In the genomic region with DNA sequence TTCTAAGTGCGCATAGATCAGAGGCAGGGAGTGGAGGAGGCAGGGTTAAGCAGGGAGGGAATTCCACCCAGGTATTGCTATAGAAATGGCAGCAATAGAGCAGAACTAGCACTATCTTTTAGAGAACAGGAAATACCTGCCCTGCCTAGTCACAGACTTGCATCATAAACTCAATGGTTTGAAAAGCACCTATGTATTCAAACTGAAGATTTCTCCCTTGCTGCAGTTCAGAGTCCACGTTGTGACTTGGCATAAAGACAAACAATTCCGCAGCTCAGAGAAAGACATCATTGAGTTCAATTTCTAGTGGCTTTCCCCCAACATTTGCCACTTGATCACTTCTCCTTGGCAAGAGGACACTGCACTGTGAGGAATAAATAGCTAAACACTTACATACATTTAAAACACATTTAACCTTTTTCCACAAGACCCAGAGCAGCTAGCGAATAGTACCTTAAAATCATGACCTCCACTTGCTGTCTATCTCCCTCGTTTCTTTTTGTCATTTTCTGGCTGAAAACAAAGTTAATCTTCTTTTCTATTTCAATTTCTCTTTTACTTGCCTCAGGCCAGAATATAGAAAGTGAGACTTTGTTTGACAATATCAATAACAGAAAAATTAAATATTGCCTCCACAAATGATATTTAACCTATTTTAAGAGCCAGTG, we compare ENCODE assay signal across 8 cellular contexts. TPM values are rescaled to one million over a fixed set of nuclear protein-coding genes. Genes with fewer than 3 reads are reported as not detected.
DNase-seq lines count a peak whose midpoint lies in the region; ATAC-seq, FAIRE-seq and TF ChIP-seq lines count a peak whose summit lies in the region.

No MANE protein-coding gene starts in this region.

- POLR2A ChIA-PET in T-cell (lab: Charles Lee), result interaction anchor here in 1 of 2 donors (0.6 kb wide), 1 partner anchor 207 kb away, joined by 3 read pairs; no protein-coding TSS in a partner anchor

- H3K9me3 Mint-ChIP-seq in T-cell, result peaks cover 0 to 2% (median 0%) of the 10 kb centered on the region in 3 donors
- peaks cover 13% of the 10 kb centered on the region for H3K9me3 Mint-ChIP-seq in stimulated activated effector memory CD8-positive, alpha-beta T cell treated with anti-CD3 and anti-CD28 coated beads, Interleukin-12 subunit alpha, Interleukin-12 subunit beta, amount 100 ng/mL, for 72 hours

- peak; percentile 89 for FAIRE-seq in GM19239 (lab: Jason Lieb, UNC)

- no peak overlapping the region for H2AK5ac ChIP-seq in mesendoderm (ENCODE audit: low read length)

- H4K8ac ChIP-seq in mesendoderm (ENCODE audit: low read depth, low read length), result peak overlapping the region; percentile 76

- no peaks in the 10 kb centered on the region for H3K27me3 Mint-ChIP-seq in T-cell

- no peaks in the 10 kb centered on the region for H3K79me1 ChIP-seq in mesendoderm (ENCODE audit: low read length)

- H3K4ac ChIP-seq in mesendoderm (ENCODE audit: low read depth, low read length), result no peak overlapping the region

- no peak overlapping the region for H3K9ac ChIP-seq in mesendoderm (ENCODE audit: low read length)

- peak overlapping the region; percentile 47 for H3K18ac ChIP-seq in mesendoderm (ENCODE audit: low read length)

- no peaks in the 10 kb centered on the region for H3K36me3 Mint-ChIP-seq in T-cell
- no peaks in the 10 kb centered on the region for H3K36me3 Mint-ChIP-seq in stimulated activated effector memory CD8-positive, alpha-beta T cell treated with anti-CD3 and anti-CD28 coated beads, Interleukin-12 subunit alpha, Interleukin-12 subunit beta, amount 100 ng/mL, for 72 hours

- H3K27ac Mint-ChIP-seq in T-cell, result no peak overlapping the region
- H3K27ac Mint-ChIP-seq in stimulated activated effector memory CD8-positive, alpha-beta T cell treated with anti-CD3 and anti-CD28 coated beads, Interleukin-12 subunit alpha, Interleukin-12 subunit beta, amount 100 ng/mL, for 72 hours, result no peak overlapping the region

- H3K4me3 Mint-ChIP-seq in T-cell, result no peak overlapping the region
- no peak overlapping the region for H3K4me3 Mint-ChIP-seq in stimulated activated effector memory CD8-positive, alpha-beta T cell treated with anti-CD3 and anti-CD28 coated beads, Interleukin-12 subunit alpha, Interleukin-12 subunit beta, amount 100 ng/mL, for 72 hours

- intact Hi-C loops in adrenal gland (cut with DNase I), result no loop called here

- CTCF ChIA-PET in T-cell (lab: Charles Lee), result no interaction called here

- H3K27ac ChIP-seq in VCaP (peak overlapping the region; percentile 41), mesendoderm (ENCODE audit: low read depth, low read length) (peak overlapping the region; percentile 39), adrenal gland (no peak overlapping the region)

- no peak for TF ChIP-seq POLR2A in adrenal gland (IDR thresholded peaks at IDR 0.05)

- H3K27me3 ChIP-seq in mesendoderm (ENCODE audit: insufficient read depth, low read length, poor library complexity), result no peaks in the 10 kb centered on the region
- H3K27me3 ChIP-seq in adrenal gland, result no peaks in the 10 kb centered on the region

- ATAC-seq in HG03066 (IDR thresholded peaks at IDR 0.05; ENCODE audit: low read depth, unreplicated experiment) (peak; percentile 68), T-cell (replicated peaks in 1 of 4) (no peak)
- no peak for ATAC-seq in stimulated activated effector memory CD8-positive, alpha-beta T cell treated with anti-CD3 and anti-CD28 coated beads, Interleukin-12 subunit alpha, Interleukin-12 subunit beta, amount 100 ng/mL, for 72 hours

- no peak overlapping the region for H2BK15ac ChIP-seq in mesendoderm (replicated peaks; ENCODE audit: low read depth)

- H3K4me3 ChIP-seq in mesendoderm (ENCODE audit: low read length) (no peak overlapping the region), adrenal gland (no peak overlapping the region)

- no peaks in the 10 kb centered on the region for H3K9me3 ChIP-seq in adrenal gland (replicated peaks in 1 of 3)

- no peak for DNase-seq in GM19239 (ENCODE audit: insufficient read length, low spot score)
- DNase-seq in mesendoderm, result peak; percentile 79
- DNase-seq in NCI-H2081 treated with DMSO at 0.1 percent for 48 hours (lab: John Stamatoyannopoulos, UW), result no peak
- DNase-seq in T-cell, result no peak
- no peak for DNase-seq in adrenal gland
- DNase-seq in stimulated activated effector memory CD8-positive, alpha-beta T cell treated with anti-CD3 and anti-CD28 coated beads, Interleukin-12 subunit alpha, Interleukin-12 subunit beta, amount 100 ng/mL, for 72 hours (ENCODE audit: low spot score in 2 of 2), result no peak

- H3K4me2 ChIP-seq in mesendoderm (ENCODE audit: low read length), result no peak overlapping the region

- TF ChIP-seq CTCF in VCaP (conservative IDR thresholded peaks at IDR 0.05) (no peak), adrenal gland (IDR thresholded peaks at IDR 0.05) (no peak)

- WGBS in mesendoderm (ENCODE audit: extremely low coverage, insufficient coverage, low lambda C conversion rate), result no CpG with 5 or more reads among the region's 5 CpGs
- WGBS in adrenal gland, 4 donors, result 58 to 68% (median 63%) methylated on average over 5 of the region's 5 CpGs

- H3K36me3 ChIP-seq in mesendoderm (ENCODE audit: control insufficient read depth, insufficient read depth, low read length) (no peaks in the 10 kb centered on the region), adrenal gland (replicated peaks in 1 of 2) (no peaks in the 10 kb centered on the region)

- H3K4me1 ChIP-seq in mesendoderm (ENCODE audit: control insufficient read depth, low read depth, low read length) (no peaks in the 10 kb centered on the region), adrenal gland (replicated peaks in 1 of 2) (no peaks in the 10 kb centered on the region)

- no peaks in the 10 kb centered on the region for H3K79me2 ChIP-seq in mesendoderm (ENCODE audit: control insufficient read depth, insufficient read depth, low read length)

- H4K5ac ChIP-seq in mesendoderm (ENCODE audit: low read length), result no peak overlapping the region

- no peak overlapping the region for H3K56ac ChIP-seq in mesendoderm (ENCODE audit: low read length)

- H3K4me1 Mint-ChIP-seq in T-cell, result no peaks in the 10 kb centered on the region
- no peaks in the 10 kb centered on the region for H3K4me1 Mint-ChIP-seq in stimulated activated effector memory CD8-positive, alpha-beta T cell treated with anti-CD3 and anti-CD28 coated beads, Interleukin-12 subunit alpha, Interleukin-12 subunit beta, amount 100 ng/mL, for 72 hours

- H3K23ac ChIP-seq in mesendoderm (ENCODE audit: low read length), result no peak overlapping the region

- no peak overlapping the region for H2BK5ac ChIP-seq in mesendoderm (ENCODE audit: low read length)

- no peak overlapping the region for H2BK120ac ChIP-seq in mesendoderm (ENCODE audit: low read depth, low read length)

RNA-seq across cellular contexts. Expression of a gene that starts 42.4 kb away (rescaled TPM):
- 23.6 TPM for polyA plus RNA-seq in mesendoderm (2013, experiment 1 of 2)
- polyA plus RNA-seq in mesendoderm (2013, experiment 2 of 2), result 23.4 TPM
- total RNA-seq in T-cell (under 1 TPM; 0.05 to 0.44 (median 0.30) TPM), adrenal gland (under 1 TPM; 0.03 to 0.35 (median 0.15) TPM)
- polyA plus RNA-seq in adrenal gland, result under 1 TPM in 2 of 3 donors, not detected in 1; 0.03 to 0.07 TPM

Comparison
In these comparisons a context has a peak if more than half of its experiments do, and no peak if none do; other contexts are left out.
1. H3K27ac ChIP-seq: peak in VCaP (single experiment) and mesendoderm (single experiment); none in adrenal gland (0 of 5).